ENCODE assay signal across 27 cellular contexts in genomic region chr19:14412436-14413071, GRCh38. TPM values are rescaled to one million over a fixed set of nuclear protein-coding genes. Genes with fewer than 3 reads are reported as not detected.
DNase-seq lines count a peak whose midpoint lies in the region; ATAC-seq, FAIRE-seq and TF ChIP-seq lines count a peak whose summit lies in the region.
"Had no signal": no experiment of that assay in that cellular context is flagged by ENCODE, and none has a peak within 500 bp of the region (broad histone marks: within the 10 kb centered on the region; RNA-seq: fewer than 3 reads in every experiment).

No MANE protein-coding gene starts in this region.

- in situ Hi-C loops in K562 (cut with MboI) = no loop called here

- H3K9ac ChIP-seq in K562 (ENCODE audit: insufficient read depth in 1 of 2, low read depth in 2 of 2, low read length in 2 of 2) = peak overlapping the region in 1 of 2 experiments; percentile 65; a peak in 2 of 4 replicates
- H3K9ac ChIP-seq: KMS-11, neural progenitor cell had no signal

- H3K4me1 ChIP-seq in HEK293 (ENCODE audit: control insufficient read depth, insufficient read depth, low read length) (peaks cover 16% of the 10 kb centered on the region), K562 (replicated peaks in 1 of 2; ENCODE audit: control insufficient read depth in 2 of 2, insufficient read depth in 2 of 2, low read length in 2 of 2) (peaks cover 14 to 60% of the 10 kb centered on the region in 2 experiments), osteoblast (ENCODE audit: insufficient read depth, low read length) (peaks cover 18% of the 10 kb centered on the region), tibial artery (peaks cover 0 to 54% (median 35%) of the 10 kb centered on the region in 4 donors)
- H3K4me1 ChIP-seq: breast epithelium had no signal

- peak overlapping the region; percentile 92 for H3K27ac Mint-ChIP-seq in activated T-cell treated with anti-CD3 and anti-CD28 coated beads, Interleukin-2, amount 50 U/mL, for 24 hours
- H3K27ac Mint-ChIP-seq: neural progenitor cell had no signal

- TF ChIP-seq EP300 in K562 (IDR thresholded peaks at IDR 0.05; ENCODE audit: low read length) = no peak

- H3K4me3 ChIP-seq in HEK293 (ENCODE audit: low read depth, low read length) (no peak overlapping the region), K562 (no peak overlapping the region), osteoblast (ENCODE audit: insufficient read depth, low read length) (no peak overlapping the region), tibial artery (no peak overlapping the region)
- H3K4me3 ChIP-seq: breast epithelium, GM23338, neural progenitor cell, psoas muscle, SJSA1, upper lobe of left lung had no signal

- no peak for FAIRE-seq in K562 (lab: Jason Lieb, UNC)
- FAIRE-seq: A204.1, GM19239 had no signal

- H3K27me3 ChIP-seq in K562 (ENCODE audit: control insufficient read depth in 2 of 2, insufficient read depth in 2 of 2, low read length in 2 of 2) (no peaks in the 10 kb centered on the region), osteoblast (ENCODE audit: insufficient read depth, low read length) (no peaks in the 10 kb centered on the region), tibial artery (no peaks in the 10 kb centered on the region)
- H3K27me3 ChIP-seq: breast epithelium, neural progenitor cell, SJSA1, upper lobe of left lung had no signal

- TF ChIP-seq RAD21 in K562 (CRISPR knock-in tag; conservative IDR thresholded peaks at IDR 0.05 in 1 of 2, IDR thresholded peaks at IDR 0.05 in 1 of 2) = no peak

- intact Hi-C loops in K562 (cut with micrococcal nuclease) (no loop called here), tibial artery (cut with DNase I; ENCODE audit: low total_unique reads) (loop anchor here (10.0 kb wide), 1 partner anchor 208 kb away; the partner anchor contains the start of gene ADGRL1)

- no peak for ATAC-seq in K562
- ATAC-seq in HG03095 (IDR thresholded peaks at IDR 0.05; ENCODE audit: unreplicated experiment) = no peak
- ATAC-seq: GM23338, left lobe of liver, Panc1 had no signal

- peak overlapping the region; percentile 12 for H3K4me3 Mint-ChIP-seq in activated T-cell treated with anti-CD3 and anti-CD28 coated beads, Interleukin-2, amount 50 U/mL, for 24 hours
- H3K4me3 Mint-ChIP-seq: GM23338, neural progenitor cell had no signal

- TF ChIP-seq POLR2A in K562 (conservative IDR thresholded peaks at IDR 0.05) = no peak

- peak; percentile 39 for DNase-seq in activated T-cell treated with anti-CD3 and anti-CD28 coated beads, Interleukin-2, amount 50 U/mL, for 24 hours
- no peak for DNase-seq in activated T-cell treated with anti-CD3 and anti-CD28 coated beads for 4 hours
- DNase-seq in K562 (ENCODE audit: extremely low read depth in 1 of 4, low spot score in 3 of 4) = peak in 2 of 4 experiments; percentile 4 to 5
- no peak for DNase-seq in osteoblast (ENCODE audit: insufficient read length, low spot score, missing footprints)
- DNase-seq in SHP77 treated with DMSO at 0.1 percent for 48 hours (lab: John Stamatoyannopoulos, UW) = no peak
- no peak for DNase-seq in tibial artery
- DNase-seq: C1 segment of cervical spinal cord, cortex of kidney, DMS153, GDM1, midbrain, MV-4-11, NCI-H187, NCI-H774, psoas muscle had no signal

- H3K9me1 ChIP-seq in K562 (ENCODE audit: control insufficient read depth, insufficient read depth, low read length) = peaks cover 19% of the 10 kb centered on the region

- H3K4me1 Mint-ChIP-seq in activated T-cell treated with anti-CD3 and anti-CD28 coated beads, Interleukin-2, amount 50 U/mL, for 24 hours (ENCODE audit: low read depth) = peaks cover 63% of the 10 kb centered on the region

- H3K9me3 ChIP-seq in HEK293 (ENCODE audit: control insufficient read depth, insufficient read depth, low read depth, low read length) (no peaks in the 10 kb centered on the region), K562 (replicated peaks; ENCODE audit: control insufficient read depth, insufficient read depth, low read depth, low read length) (no peaks in the 10 kb centered on the region), osteoblast (ENCODE audit: low read depth, low read length) (no peaks in the 10 kb centered on the region), tibial artery (no peaks in the 10 kb centered on the region)
- H3K9me3 ChIP-seq: breast epithelium, psoas muscle, SJSA1, upper lobe of left lung had no signal

- TF ChIP-seq CTCF in HEK293 (tag by site-specific recombination; IDR thresholded peaks at IDR 0.05) (no peak), K562 (IDR thresholded peaks at IDR 0.05 in 2 of 3, conservative IDR thresholded peaks at IDR 0.05 in 1 of 3; ENCODE audit: insufficient read depth in 2 of 3, low read depth in 1 of 3, low read length in 3 of 3) (no peak), osteoblast (IDR thresholded peaks at IDR 0.05; ENCODE audit: extremely low read depth, low read depth, low read length) (no peak), tibial artery (IDR thresholded peaks at IDR 0.05) (no peak)

- H3K36me3 ChIP-seq in HEK293 (ENCODE audit: control insufficient read depth in 2 of 2, insufficient read depth in 1 of 2, low read length in 2 of 2) (peaks cover 32 to 84% of the 10 kb centered on the region in 2 experiments), K562 (ENCODE audit: control insufficient read depth, insufficient read depth, low read length) (peaks cover 98% of the 10 kb centered on the region), osteoblast (ENCODE audit: insufficient read depth, low read length) (peaks cover 53% of the 10 kb centered on the region), tibial artery (peaks cover 51 to 60% (median 58%) of the 10 kb centered on the region in 3 donors)
- H3K36me3 ChIP-seq: neural progenitor cell had no signal

- no peaks in the 10 kb centered on the region for H3K27me3 Mint-ChIP-seq in activated T-cell treated with anti-CD3 and anti-CD28 coated beads, Interleukin-2, amount 50 U/mL, for 24 hours

- H4K20me1 ChIP-seq in K562 (replicated peaks; ENCODE audit: control insufficient read depth, insufficient read depth, low read length) = peaks cover 80% of the 10 kb centered on the region
- H4K20me1 ChIP-seq in osteoblast (ENCODE audit: insufficient read depth, low read length) = peaks cover 61% of the 10 kb centered on the region

- BruUV-seq in K562 (replicated peaks; lab: Mats Ljungman, UMichigan) = no TSS peak

- H3K27ac ChIP-seq in HEK293 (ENCODE audit: extremely low read depth, low read depth, low read length) (peak overlapping the region; percentile 17; the same call in 1 of the 2 replicates), K562 (ENCODE audit: extremely low read depth, low read depth, low read length) (no peak overlapping the region), osteoblast (ENCODE audit: low read depth, low read length) (peak overlapping the region; percentile 60), tibial artery (no peak overlapping the region)
- H3K27ac ChIP-seq: breast epithelium, KMS-11, neural progenitor cell, psoas muscle, SJSA1 had no signal

- H2AFZ ChIP-seq in K562 (ENCODE audit: low read depth, low read length) (no peak overlapping the region), osteoblast (ENCODE audit: low read length) (no peak overlapping the region)
- H2AFZ ChIP-seq: GM23338, neural progenitor cell had no signal

- CTCF ChIA-PET in HEK293 (lab: Yijun Ruan, JAX) = interaction anchor here (0.6 kb wide), 1 partner anchor 22 kb away, joined by 3 read pairs; no protein-coding TSS in a partner anchor
- CTCF ChIA-PET in K562 (lab: Yijun Ruan, JAX; ENCODE audit: low intra/inter-chr PET ratio) = no interaction called here

- H3K9me3 Mint-ChIP-seq in activated T-cell treated with anti-CD3 and anti-CD28 coated beads, Interleukin-2, amount 50 U/mL, for 24 hours = no peaks in the 10 kb centered on the region
- H3K9me3 Mint-ChIP-seq: GM23338, neural progenitor cell had no signal

- H3K4me2 ChIP-seq in K562 (ENCODE audit: insufficient read depth, low read length) (no peak overlapping the region), osteoblast (ENCODE audit: insufficient read depth, low read length) (no peak overlapping the region)
- H3K4me2 ChIP-seq: GM23338, KMS-11, neural progenitor cell had no signal

- H3K79me2 ChIP-seq in K562 (ENCODE audit: control insufficient read depth, insufficient read depth, low read length) (peaks cover 66% of the 10 kb centered on the region), osteoblast (ENCODE audit: insufficient read depth, low read length) (peaks cover 77% of the 10 kb centered on the region)

- peaks cover 93% of the 10 kb centered on the region for H3K36me3 Mint-ChIP-seq in activated T-cell treated with anti-CD3 and anti-CD28 coated beads, Interleukin-2, amount 50 U/mL, for 24 hours (ENCODE audit: low read depth)

- POLR2A ChIA-PET in HEK293 (lab: Yijun Ruan, JAX) = interaction anchor here (0.7 to 1.0 kb wide), 2 partner anchors 47 to 54 kb away, joined by 4 read pairs; no protein-coding TSS in a partner anchor
- POLR2A ChIA-PET in K562 (lab: Yijun Ruan, JAX) = interaction anchor here (1.6 kb wide), 1 partner anchor 275 kb away, joined by 3 read pairs; no protein-coding TSS in a partner anchor

- 89% methylated on average over 15 of the region's 28 CpGs for WGBS in K562 (ENCODE audit: insufficient coverage, low coverage, missing lambda C conversion rate)

RNA-seq across cellular contexts. Expression of gene DDX39A, which starts 6.6 kb away (rescaled TPM):
- 212 and 603 TPM in 2 replicates for total RNA-seq in K562 (2011; cell fraction: chromatin; rRNA removed; ENCODE audit: low replicate concordance)
- 468 and 513 TPM in 2 replicates for total RNA-seq in K562 (2011; cell fraction: nucleolus; rRNA removed)
- total RNA-seq in K562 (2011; cell fraction: nucleoplasm; rRNA removed) = 227 and 308 TPM in 2 replicates
- total RNA-seq in K562 (2014; rRNA removed) = 239 and 284 TPM in 2 replicates
- 75.4 and 90.3 TPM in 2 replicates for total RNA-seq in K562 (2014; rRNA removed; fragmentation: Illumina TruSeq; extraction: Trizol)
- 163 and 166 TPM in 2 replicates for total RNA-seq in K562 (2015; rRNA removed; fragmentation: Illumina TruSeq; extraction: Trizol)
- 244 and 249 TPM in 2 replicates for total RNA-seq in K562 (2021)
- polyA plus RNA-seq in K562 (2011; rRNA removed) = 120 and 136 TPM in 2 replicates
- 104 and 196 TPM in 2 replicates for polyA plus RNA-seq in K562 (2011; cell fraction: cytosol; rRNA removed)
- 938 and 1,011 TPM in 2 replicates for polyA plus RNA-seq in K562 (2011; cell fraction: nucleus; rRNA removed)
- 261 and 285 TPM in 2 replicates for polyA plus RNA-seq in K562 (2012)
- polyA plus RNA-seq in K562 (2014; fragmentation: Illumina TruSeq; extraction: Trizol) = 140 and 177 TPM in 2 replicates
- polyA plus RNA-seq in K562 (2014; fragmentation: Nextera tagmentation; extraction: Ambion mirVana) = 100 to 1,000 TPM; 188 to 230 TPM
- polyA plus RNA-seq in K562 (2014; rRNA removed) = 239 and 250 TPM in 2 replicates
- polyA minus RNA-seq in K562 (2011; rRNA and poly(A)+ RNA removed) = 62.7 and 99.1 TPM in 2 replicates
- 83.0 and 99.1 TPM in 2 replicates for polyA minus RNA-seq in K562 (2011; cell fraction: cytosol; rRNA and poly(A)+ RNA removed)
- 152 and 185 TPM in 2 replicates for polyA minus RNA-seq in K562 (2011; cell fraction: nucleus; rRNA and poly(A)+ RNA removed)
- 42.1 and 49.2 TPM in 2 replicates for total RNA-seq in osteoblast

RNA-seq across cellular contexts. Expression of gene PKN1, which starts 20.6 kb away (rescaled TPM):
- 22.5 and 89.0 TPM in 2 replicates for total RNA-seq in K562 (2011; cell fraction: chromatin; rRNA removed; ENCODE audit: low replicate concordance)
- 76.9 and 79.6 TPM in 2 replicates for total RNA-seq in K562 (2011; cell fraction: nucleolus; rRNA removed)
- total RNA-seq in K562 (2011; cell fraction: nucleoplasm; rRNA removed) = 33.7 and 45.6 TPM in 2 replicates
- total RNA-seq in K562 (2014; rRNA removed) (108 and 133 TPM in 2 replicates), K562 (2014; rRNA removed; fragmentation: Illumina TruSeq; extraction: Trizol) (25.8 and 37.3 TPM in 2 replicates), K562 (2015; rRNA removed; fragmentation: Illumina TruSeq; extraction: Trizol) (75.0 and 80.6 TPM in 2 replicates), K562 (2021) (222 and 228 TPM in 2 replicates), osteoblast (138 and 167 TPM in 2 replicates)
- polyA plus RNA-seq in K562 (2011; rRNA removed) (52.1 and 63.7 TPM in 2 replicates), K562 (2014; fragmentation: Illumina TruSeq; extraction: Trizol) (77.5 and 97.5 TPM in 2 replicates), K562 (2014; fragmentation: Nextera tagmentation; extraction: Ambion mirVana) (under 1 TPM; 0.30 to 0.57 TPM), K562 (2014; rRNA removed) (97.3 and 108 TPM in 2 replicates)
- polyA plus RNA-seq in K562 (2011; cell fraction: cytosol; rRNA removed) = 66.1 and 116 TPM in 2 replicates
- polyA plus RNA-seq in K562 (2011; cell fraction: nucleus; rRNA removed) = 105 and 144 TPM in 2 replicates
- 160 and 186 TPM in 2 replicates for polyA plus RNA-seq in K562 (2012)
- 37.3 and 59.9 TPM in 2 replicates for polyA minus RNA-seq in K562 (2011; rRNA and poly(A)+ RNA removed)
- polyA minus RNA-seq in K562 (2011; cell fraction: cytosol; rRNA and poly(A)+ RNA removed) = 93.0 and 105 TPM in 2 replicates
- polyA minus RNA-seq in K562 (2011; cell fraction: nucleus; rRNA and poly(A)+ RNA removed) = 25.6 and 39.1 TPM in 2 replicates

RNA-seq across cellular contexts. Expression of gene ADGRE5, which starts 31.3 kb away (rescaled TPM):
- 133 and 378 TPM in 2 replicates for total RNA-seq in K562 (2011; cell fraction: chromatin; rRNA removed; ENCODE audit: low replicate concordance)
- total RNA-seq in K562 (2011; cell fraction: nucleolus; rRNA removed) = 188 and 218 TPM in 2 replicates
- total RNA-seq in K562 (2011; cell fraction: nucleoplasm; rRNA removed) = 153 and 170 TPM in 2 replicates
- total RNA-seq in K562 (2014; rRNA removed) = 31.1 and 34.2 TPM in 2 replicates
- 8.3 and 10.0 TPM in 2 replicates for total RNA-seq in K562 (2014; rRNA removed; fragmentation: Illumina TruSeq; extraction: Trizol)
- 11.4 and 11.9 TPM in 2 replicates for total RNA-seq in K562 (2015; rRNA removed; fragmentation: Illumina TruSeq; extraction: Trizol)
- 58.2 and 68.9 TPM in 2 replicates for total RNA-seq in K562 (2021)
- 15.6 and 30.7 TPM in 2 replicates for polyA plus RNA-seq in K562 (2011; rRNA removed)
- 15.4 and 18.5 TPM in 2 replicates for polyA plus RNA-seq in K562 (2011; cell fraction: cytosol; rRNA removed)
- 97.7 and 167 TPM in 2 replicates for polyA plus RNA-seq in K562 (2011; cell fraction: nucleus; rRNA removed)
- 50.5 and 78.5 TPM in 2 replicates for polyA plus RNA-seq in K562 (2012)
- polyA plus RNA-seq in K562 (2014; fragmentation: Illumina TruSeq; extraction: Trizol) = 32.2 and 45.4 TPM in 2 replicates
- polyA plus RNA-seq in K562 (2014; fragmentation: Nextera tagmentation; extraction: Ambion mirVana) = 1 to 10 TPM; 2.5 to 3.1 TPM
- polyA plus RNA-seq in K562 (2014; rRNA removed) = 28.2 and 35.7 TPM in 2 replicates
- polyA minus RNA-seq in K562 (2011; rRNA and poly(A)+ RNA removed) = 22.6 and 23.8 TPM in 2 replicates
- polyA minus RNA-seq in K562 (2011; cell fraction: cytosol; rRNA and poly(A)+ RNA removed) = 20.7 and 23.5 TPM in 2 replicates
- polyA minus RNA-seq in K562 (2011; cell fraction: nucleus; rRNA and poly(A)+ RNA removed) = 38.5 and 43.3 TPM in 2 replicates
- total RNA-seq in osteoblast = 16.8 and 25.3 TPM in 2 replicates

Comparison
In these comparisons a context has a peak if more than half of its experiments do, and no peak if none do; other contexts are left out.
1. H3K27ac ChIP-seq: peak in HEK293 (single experiment) and osteoblast (single experiment); none in K562 (single experiment) and tibial artery (0 of 2).